In the genomic region with DNA sequence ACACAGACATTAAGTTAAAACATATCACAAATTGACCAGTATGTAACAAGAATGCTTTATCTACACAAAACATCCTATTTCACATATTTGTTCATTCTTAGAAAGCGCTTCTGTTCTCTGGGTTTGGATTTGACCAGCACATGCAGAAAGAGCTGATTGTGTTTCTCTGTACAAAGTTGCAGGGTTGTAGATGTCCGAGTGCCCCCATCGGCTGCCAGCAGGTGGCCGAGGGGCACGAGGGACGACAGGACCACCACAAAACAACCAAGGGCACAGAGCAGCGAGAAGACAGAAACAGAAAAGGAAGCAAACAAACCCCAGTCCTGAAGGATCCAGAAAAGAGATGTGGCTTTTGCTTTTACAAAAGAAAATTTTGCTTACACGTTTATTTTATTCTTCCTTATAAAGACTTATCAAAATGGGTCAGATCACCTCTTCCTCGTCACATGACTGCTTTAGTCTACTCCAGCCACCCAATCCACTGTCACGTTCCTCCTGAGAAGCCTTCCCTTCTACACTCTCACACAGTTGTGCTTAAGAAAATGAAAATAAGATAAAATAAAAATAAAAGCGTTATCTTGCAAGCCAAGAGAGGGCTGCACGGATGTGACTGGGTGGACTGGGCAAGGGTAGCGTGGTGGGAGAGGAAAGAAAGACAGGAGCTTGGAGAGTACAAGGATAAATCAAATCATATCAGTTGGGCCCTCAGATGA, we compare ENCODE assay signal across 11 cellular contexts. TPM values are rescaled to one million over a fixed set of nuclear protein-coding genes. Genes with fewer than 3 reads are reported as not detected.
DNase-seq lines count a peak whose midpoint lies in the region; ATAC-seq and TF ChIP-seq lines count a peak whose summit lies in the region.
"Had no signal": no experiment of that assay in that cellular context is flagged by ENCODE, and none has a peak within 500 bp of the region (broad histone marks: within the 10 kb centered on the region; RNA-seq: fewer than 3 reads in every experiment).

No MANE protein-coding gene starts in this region.

- H4K20me1 ChIP-seq in OCI-LY7 (ENCODE audit: insufficient read depth, low read length): no peaks in the 10 kb centered on the region

- peak in 1 of 2 donors; percentile 2 for DNase-seq in activated T-cell treated with anti-CD3 and anti-CD28 coated beads, Interleukin-2, amount 50 U/mL, for 72 hours
- no peak for DNase-seq in activated T-cell treated with anti-CD3 and anti-CD28 coated beads, Interleukin-2, amount 50 U/mL, for 48 hours
- DNase-seq in OCI-LY7 (ENCODE audit: low spot score) (no peak), endothelial cell (ENCODE audit: low spot score) (no peak), hippocampal formation (lab: John Stamatoyannopoulos, UW) (no peak), ovary (no peak)
- DNase-seq in stimulated activated naive CD8-positive, alpha-beta T cell treated with anti-CD3 and anti-CD28 coated beads, Interleukin-15, amount 100 ng/mL, for 72 hours: no peak
- DNase-seq: amygdala had no signal

- no peak for ATAC-seq in activated T-cell treated with anti-CD3 and anti-CD28 coated beads, Interleukin-2, amount 50 U/mL, for 72 hours (replicated peaks in 1 of 2)
- no peak for ATAC-seq in stimulated activated naive CD8-positive, alpha-beta T cell treated with anti-CD3 and anti-CD28 coated beads, Interleukin-15, amount 100 ng/mL, for 72 hours
- ATAC-seq in GM18520 (IDR thresholded peaks at IDR 0.05; ENCODE audit: unreplicated experiment): no peak

- intact Hi-C loops in OCI-LY7 (cut with micrococcal nuclease; ENCODE audit: unreplicated experiment): no loop called here
- intact Hi-C loops in ovary (cut with DNase I): no loop called here

- H3K79me2 ChIP-seq in OCI-LY7 (ENCODE audit: insufficient read depth, low read depth, low read length): no peaks in the 10 kb centered on the region

- H3K4me1 Mint-ChIP-seq in activated T-cell treated with anti-CD3 and anti-CD28 coated beads, Interleukin-2, amount 50 U/mL, for 72 hours (ENCODE audit: low read depth): peaks cover 37% of the 10 kb centered on the region
- peaks cover 19% of the 10 kb centered on the region for H3K4me1 Mint-ChIP-seq in endothelial cell (ENCODE audit: unreplicated experiment)
- peaks cover 30% of the 10 kb centered on the region for H3K4me1 Mint-ChIP-seq in stimulated activated naive CD8-positive, alpha-beta T cell treated with anti-CD3 and anti-CD28 coated beads, Interleukin-15, amount 100 ng/mL, for 72 hours

- H3K4me1 ChIP-seq in OCI-LY7 (ENCODE audit: insufficient read depth, low read length, poor library complexity, severe bottlenecking) (no peaks in the 10 kb centered on the region), ovary (ENCODE audit: insufficient read depth) (peaks cover 13% of the 10 kb centered on the region)

- H3K4me3 Mint-ChIP-seq in activated T-cell treated with anti-CD3 and anti-CD28 coated beads, Interleukin-2, amount 50 U/mL, for 72 hours: peak overlapping the region; percentile 66 to 88
- peak overlapping the region; percentile 89 for H3K4me3 Mint-ChIP-seq in endothelial cell (ENCODE audit: unreplicated experiment)
- H3K4me3 Mint-ChIP-seq in stimulated activated naive CD8-positive, alpha-beta T cell treated with anti-CD3 and anti-CD28 coated beads, Interleukin-15, amount 100 ng/mL, for 72 hours: peak overlapping the region; percentile 72 to 88

- peak; percentile 45 for TF ChIP-seq CTCF in OCI-LY7 (conservative IDR thresholded peaks at IDR 0.05; ENCODE audit: low read length)
- TF ChIP-seq CTCF in endothelial cell (IDR thresholded peaks at IDR 0.05; ENCODE audit: unreplicated experiment): peak; percentile 19
- no peak for TF ChIP-seq CTCF in ovary (IDR thresholded peaks at IDR 0.05)

- no TSS peak for BruUV-seq in OCI-LY7 (replicated peaks; lab: Mats Ljungman, UMichigan)

- H3K9me3 Mint-ChIP-seq in activated T-cell treated with anti-CD3 and anti-CD28 coated beads, Interleukin-2, amount 50 U/mL, for 72 hours: peaks cover 0 to 2% of the 10 kb centered on the region in 2 donors
- no peaks in the 10 kb centered on the region for H3K9me3 Mint-ChIP-seq in endothelial cell (ENCODE audit: unreplicated experiment)
- peaks cover 0 to 8% of the 10 kb centered on the region in 2 donors for H3K9me3 Mint-ChIP-seq in stimulated activated naive CD8-positive, alpha-beta T cell treated with anti-CD3 and anti-CD28 coated beads, Interleukin-15, amount 100 ng/mL, for 72 hours

- H3K36me3 ChIP-seq in OCI-LY7 (ENCODE audit: insufficient read depth, low read length) (no peaks in the 10 kb centered on the region), ovary (no peaks in the 10 kb centered on the region)

- H3K9me2 ChIP-seq in OCI-LY7 (ENCODE audit: insufficient read depth, low read length): no peaks in the 10 kb centered on the region

- WGBS in ovary, 3 donors: 9 to 13% (median 12%) methylated on average over 13 of the region's 13 CpGs

- H3K27me3 Mint-ChIP-seq in activated T-cell treated with anti-CD3 and anti-CD28 coated beads, Interleukin-2, amount 50 U/mL, for 72 hours (ENCODE audit: low read depth): peaks cover 86% of the 10 kb centered on the region
- peaks cover 27% of the 10 kb centered on the region for H3K27me3 Mint-ChIP-seq in endothelial cell (ENCODE audit: unreplicated experiment)
- H3K27me3 Mint-ChIP-seq in stimulated activated naive CD8-positive, alpha-beta T cell treated with anti-CD3 and anti-CD28 coated beads, Interleukin-15, amount 100 ng/mL, for 72 hours: peaks cover 97% of the 10 kb centered on the region

- H3K4me2 ChIP-seq in OCI-LY7 (ENCODE audit: low read length): no peak overlapping the region; the same call in 1 of the 2 replicates

- no peak overlapping the region for H3K4me3 ChIP-seq in OCI-LY7 (ENCODE audit: low read depth, low read length, poor library complexity, severe bottlenecking)
- no peak overlapping the region for H3K4me3 ChIP-seq in ovary

- POLR2A ChIA-PET in OCI-LY7 (lab: Charles Lee): no interaction called here

- peaks cover 4% of the 10 kb centered on the region for H3K27me3 ChIP-seq in ovary

- no peak for TF ChIP-seq EP300 in ovary (IDR thresholded peaks at IDR 0.05)

- no peak overlapping the region for H3K27ac ChIP-seq in OCI-LY7 (ENCODE audit: low read depth, low read length, poor library complexity, severe bottlenecking)
- H3K27ac ChIP-seq in ovary: no peak overlapping the region

- H3K9me3 ChIP-seq in OCI-LY7 (ENCODE audit: low read length) (no peaks in the 10 kb centered on the region), ovary (peaks cover 0 to 13% of the 10 kb centered on the region in 2 donors)

- H3K36me3 Mint-ChIP-seq in activated T-cell treated with anti-CD3 and anti-CD28 coated beads, Interleukin-2, amount 50 U/mL, for 72 hours (ENCODE audit: insufficient read depth in 2 of 2): peaks cover 13 to 14% of the 10 kb centered on the region in 2 donors
- peaks cover 7% of the 10 kb centered on the region for H3K36me3 Mint-ChIP-seq in endothelial cell (ENCODE audit: low read depth, unreplicated experiment)

- CTCF ChIA-PET in OCI-LY7 (lab: Charles Lee; ENCODE audit: unreplicated experiment): no interaction called here

- TF ChIP-seq POLR2A in ovary (IDR thresholded peaks at IDR 0.05): no peak

- no peak overlapping the region for H2AFZ ChIP-seq in OCI-LY7 (ENCODE audit: low read length)

- H3K27ac Mint-ChIP-seq in activated T-cell treated with anti-CD3 and anti-CD28 coated beads, Interleukin-2, amount 50 U/mL, for 72 hours: no peak overlapping the region
- H3K27ac Mint-ChIP-seq in endothelial cell (ENCODE audit: unreplicated experiment): no peak overlapping the region
- H3K27ac Mint-ChIP-seq in stimulated activated naive CD8-positive, alpha-beta T cell treated with anti-CD3 and anti-CD28 coated beads, Interleukin-15, amount 100 ng/mL, for 72 hours: no peak overlapping the region

RNA-seq across cellular contexts. Expression of a gene that starts 9.5 kb away (rescaled TPM):
- under 1 TPM in 1 of 2 donors, not detected in 1; 0.19 TPM for total RNA-seq in activated T-cell treated with anti-CD3 and anti-CD28 coated beads, Interleukin-2, amount 50 U/mL, for 72 hours
- not detected in 2 replicates for total RNA-seq in OCI-LY7 (2014; rRNA removed; shearing (Covaris generic))
- not detected in 2 replicates for total RNA-seq in OCI-LY7 (2022)
- not detected for total RNA-seq in endothelial cell (ENCODE audit: unreplicated experiment)
- not detected for total RNA-seq in ovary
- polyA plus RNA-seq in ovary: not detected
- total RNA-seq: renal cortical epithelial cell, subcutaneous adipose tissue had no signal

Comparison
In these comparisons a context has a peak if more than half of its experiments do, and no peak if none do; other contexts are left out.
1. CTCF ChIP-seq: peak in OCI-LY7 (single experiment) and endothelial cell (single experiment); none in ovary (0 of 3).
2. Peak in every context shown above with its lines, with median percentiles within 50 percentile points of each other: H3K4me3 Mint-ChIP-seq.